In the genomic region with DNA sequence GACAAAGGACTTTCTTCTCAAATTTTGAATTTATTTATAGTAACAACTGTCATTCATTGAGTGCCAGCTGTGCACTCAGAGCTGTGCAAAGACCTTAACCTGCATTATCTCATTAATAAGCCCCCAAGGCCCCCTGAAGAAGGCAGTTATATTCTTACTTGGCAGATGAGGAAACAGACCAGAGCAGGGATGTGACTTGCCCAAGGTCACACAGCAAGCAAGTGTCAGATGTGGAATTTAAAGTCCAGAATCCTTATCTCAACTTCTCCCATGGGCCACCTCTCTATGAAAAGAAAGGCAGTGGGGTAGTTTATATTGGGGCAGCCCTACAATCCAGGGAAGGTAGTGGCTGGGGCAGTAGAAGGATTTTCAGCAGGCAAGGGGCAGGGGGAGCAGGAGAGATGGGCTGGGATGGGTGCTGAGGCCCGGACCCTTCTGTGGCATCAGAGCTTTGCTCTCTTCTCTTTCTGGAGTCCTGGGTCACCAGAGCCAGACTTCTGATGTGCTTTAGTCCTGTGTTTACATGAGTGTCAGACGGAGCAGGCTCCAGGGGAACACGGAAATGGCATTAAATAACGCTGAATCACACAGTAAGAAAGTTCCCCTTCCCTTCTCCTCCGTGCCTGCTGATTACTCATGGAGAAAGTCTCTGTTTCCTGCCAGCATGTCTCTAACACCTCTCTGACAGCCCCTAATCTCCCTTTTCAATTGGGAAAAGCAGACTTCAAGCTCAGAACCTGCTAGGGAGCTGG, we compare ENCODE assay signal across 8 cellular contexts. TPM values are rescaled to one million over a fixed set of nuclear protein-coding genes. Genes with fewer than 3 reads are reported as not detected.
DNase-seq lines count a peak whose midpoint lies in the region; ATAC-seq and TF ChIP-seq lines count a peak whose summit lies in the region.

No MANE protein-coding gene starts in this region.

- H3K27ac ChIP-seq in effector memory CD4-positive, alpha-beta T cell (ENCODE audit: insufficient read depth, low read length, poor library complexity, severe bottlenecking), result no peak overlapping the region

- H3K27me3 ChIP-seq in effector memory CD4-positive, alpha-beta T cell (replicated peaks; ENCODE audit: control insufficient read depth, insufficient read depth, low read length, poor library complexity, severe bottlenecking), result no peaks in the 10 kb centered on the region

- H3K9me3 ChIP-seq in effector memory CD4-positive, alpha-beta T cell (ENCODE audit: control insufficient read depth, low read length), result no peaks in the 10 kb centered on the region

- no peaks in the 10 kb centered on the region for H3K4me1 ChIP-seq in effector memory CD4-positive, alpha-beta T cell (ENCODE audit: control insufficient read depth, insufficient read depth, low read length, poor library complexity, severe bottlenecking)

- TF ChIP-seq CTCF in epithelial cell of proximal tubule (conservative IDR thresholded peaks at IDR 0.05; ENCODE audit: low read depth, low read length), result no peak
- TF ChIP-seq CTCF in omental fat pad (IDR thresholded peaks at IDR 0.05), result no peak

- peak; percentile 84 for ATAC-seq in omental fat pad (ENCODE audit: low FRiP score)
- no peak for ATAC-seq in HG03571 (IDR thresholded peaks at IDR 0.05; ENCODE audit: unreplicated experiment)
- no peak for ATAC-seq in HG02852 (IDR thresholded peaks at IDR 0.05; ENCODE audit: unreplicated experiment)

- DNase-seq in SIG-M5 treated with dmso at 0.1 percent for 504 hours (lab: John Stamatoyannopoulos, UW; ENCODE audit: unreplicated experiment), result peak; percentile 58
- DNase-seq in SIG-M5 (lab: John Stamatoyannopoulos, UW), result no peak
- DNase-seq in OCI-M1 (lab: John Stamatoyannopoulos, UW), result peak; percentile 51
- peak; percentile 91 for DNase-seq in epithelial cell of proximal tubule (ENCODE audit: low read depth)
- DNase-seq in omental fat pad (ENCODE audit: low spot score), result no peak
- DNase-seq in effector memory CD4-positive, alpha-beta T cell, result no peak

- no peak overlapping the region for H3K4me3 ChIP-seq in epithelial cell of proximal tubule (ENCODE audit: low read depth, low read length)
- H3K4me3 ChIP-seq in effector memory CD4-positive, alpha-beta T cell (ENCODE audit: insufficient read depth, low read depth, low read length, poor library complexity, severe bottlenecking), result no peak overlapping the region

- no peaks in the 10 kb centered on the region for H3K36me3 ChIP-seq in effector memory CD4-positive, alpha-beta T cell (ENCODE audit: control insufficient read depth, insufficient read depth, low read length)

RNA-seq across cellular contexts. Expression of a gene that starts 39.5 kb away (rescaled TPM):
- total RNA-seq in epithelial cell of proximal tubule (47.8 and 93.6 TPM in 2 replicates), omental fat pad (1 to 10 TPM; 3.5 to 5.5 (median 4.7) TPM)

Comparison
In these comparisons a context has a peak if more than half of its experiments do, and no peak if none do; other contexts are left out.
1. DNase-seq: peak in SIG-M5 treated with dmso at 0.1 percent for 504 hours (single experiment), OCI-M1 (single experiment) and epithelial cell of proximal tubule (single experiment); none in SIG-M5 (single experiment), omental fat pad (single experiment) and effector memory CD4-positive, alpha-beta T cell (0 of 3).